Comparison of ENCODE assay signal across 12 cellular contexts in genomic region chr1:45953934-45954333, GRCh38.
DNase-seq lines count a peak whose midpoint lies in the region; ATAC-seq lines count a peak whose summit lies in the region.
"Had no signal": no experiment of that assay in that cellular context is flagged by ENCODE, and none has a peak within 500 bp of the region (broad histone marks: within the 10 kb centered on the region; RNA-seq: fewer than 3 reads in every experiment).

No MANE protein-coding gene starts in this region.

- H3K9me3 Mint-ChIP-seq in CD4-positive, alpha-beta memory T cell, result no peaks in the 10 kb centered on the region
- H3K9me3 Mint-ChIP-seq: activated T-helper 2 cell treated with anti-CD3 and anti-CD28 coated beads, Interferon-gamma antibody, Interleukin-2, Interleukin-4, amounts not matched to agents 10 μg/mL and 5 μg/mL and 100 μg/mL, durations not matched to agents 14 hours and 24 hours and 36 hours; T-helper 1 cell treated with Interleukin-12 subunit alpha and Interleukin-12 subunit beta and Interleukin-4 antibody, amounts not matched to agents 30 μg/mL and 1 μg/mL, for 36 hours had no signal

- H3K27me3 Mint-ChIP-seq in CD4-positive, alpha-beta memory T cell, result no peaks in the 10 kb centered on the region

- H3K4me1 ChIP-seq in right cardiac atrium (ENCODE audit: control insufficient read depth, insufficient read depth, low read length), result peaks cover 5% of the 10 kb centered on the region
- H3K4me1 ChIP-seq in CD4-positive, alpha-beta memory T cell (ENCODE audit: insufficient read depth, low read length), result no peaks in the 10 kb centered on the region

- POLR2A ChIA-PET in CD4-positive, alpha-beta memory T cell (lab: Charles Lee; ENCODE audit: partially characterized antibody), result no interaction called here

- peak; percentile 33 to 40 for ATAC-seq in right cardiac atrium
- ATAC-seq in GM18873 (IDR thresholded peaks at IDR 0.05; ENCODE audit: low FRiP score, unreplicated experiment), result no peak

- H3K4me3 ChIP-seq in H7 (ENCODE audit: insufficient read depth, low read depth, low read length) (no peak overlapping the region), right cardiac atrium (ENCODE audit: low read length) (no peak overlapping the region)
- no peak overlapping the region for H3K4me3 ChIP-seq in CD4-positive, alpha-beta memory T cell (ENCODE audit: low read length in 2 of 2)

- no peaks in the 10 kb centered on the region for H3K36me3 Mint-ChIP-seq in CD4-positive, alpha-beta memory T cell

- WGBS in right cardiac atrium, result 53% methylated on average over 2 of the region's 2 CpGs

- peak; percentile 35 for DNase-seq in H7
- DNase-seq in amniotic epithelial cell (ENCODE audit: low read depth), result peak; percentile 53
- DNase-seq in right cardiac atrium, result no peak
- DNase-seq in retina, result peak; percentile 3
- no peak for DNase-seq in NCI-H1105 treated with DMSO at 0.1 percent for 48 hours (lab: John Stamatoyannopoulos, UW)
- no peak for DNase-seq in D341Med (ENCODE audit: low spot score)
- DNase-seq in CD4-positive, alpha-beta memory T cell, result no peak
- DNase-seq: GDM1, occipital lobe had no signal

- H3K4me1 Mint-ChIP-seq in CD4-positive, alpha-beta memory T cell, result no peaks in the 10 kb centered on the region

- H3K27ac Mint-ChIP-seq in CD4-positive, alpha-beta memory T cell, result no peak overlapping the region
- H3K27ac Mint-ChIP-seq: activated T-helper 2 cell treated with anti-CD3 and anti-CD28 coated beads, Interferon-gamma antibody, Interleukin-2, Interleukin-4, amounts not matched to agents 10 μg/mL and 5 μg/mL and 100 μg/mL, durations not matched to agents 14 hours and 24 hours and 36 hours; T-helper 1 cell treated with Interleukin-12 subunit alpha and Interleukin-12 subunit beta and Interleukin-4 antibody, amounts not matched to agents 30 μg/mL and 1 μg/mL, for 36 hours had no signal

- H3K27me3 ChIP-seq in H7 (ENCODE audit: control insufficient read depth, insufficient read depth, low read length), result no peaks in the 10 kb centered on the region
- no peaks in the 10 kb centered on the region for H3K27me3 ChIP-seq in right cardiac atrium (ENCODE audit: control insufficient read depth, insufficient read depth)
- H3K27me3 ChIP-seq in CD4-positive, alpha-beta memory T cell (ENCODE audit: insufficient read depth, low read length), result no peaks in the 10 kb centered on the region

- H3K9me3 ChIP-seq in right cardiac atrium (ENCODE audit: control insufficient read depth, low read length), result no peaks in the 10 kb centered on the region
- no peaks in the 10 kb centered on the region for H3K9me3 ChIP-seq in CD4-positive, alpha-beta memory T cell (ENCODE audit: control insufficient read depth in 1 of 2, low read length in 2 of 2)

- H3K36me3 ChIP-seq in H7 (replicated peaks; ENCODE audit: control insufficient read depth, insufficient read depth, low read length), result no peaks in the 10 kb centered on the region
- H3K36me3 ChIP-seq in CD4-positive, alpha-beta memory T cell (ENCODE audit: insufficient read depth, low read length), result no peaks in the 10 kb centered on the region

- CTCF ChIA-PET in CD4-positive, alpha-beta memory T cell (lab: Charles Lee; ENCODE audit: partially characterized antibody), result no interaction called here

- peak overlapping the region; percentile 6 for H3K27ac ChIP-seq in right cardiac atrium (ENCODE audit: low read length)
- no peak overlapping the region for H3K27ac ChIP-seq in CD4-positive, alpha-beta memory T cell (ENCODE audit: low read depth, low read length)

- intact Hi-C loops in right cardiac atrium (cut with DNase I), result no loop called here
- intact Hi-C loops in CD4-positive, alpha-beta memory T cell (cut with micrococcal nuclease), result no loop called here

- H3K4me3 Mint-ChIP-seq in CD4-positive, alpha-beta memory T cell, result no peak overlapping the region
- H3K4me3 Mint-ChIP-seq: T-helper 1 cell treated with Interleukin-12 subunit alpha and Interleukin-12 subunit beta and Interleukin-4 antibody, amounts not matched to agents 30 μg/mL and 1 μg/mL, for 36 hours had no signal

Comparison
In these comparisons a context has a peak if more than half of its experiments do, and no peak if none do; other contexts are left out.
1. DNase-seq: peak in H7 (single experiment), amniotic epithelial cell (single experiment) and retina (single experiment); none in right cardiac atrium (0 of 3), NCI-H1105 treated with DMSO at 0.1 percent for 48 hours (single experiment), D341Med (single experiment) and CD4-positive, alpha-beta memory T cell (0 of 5).